In the genomic region with DNA sequence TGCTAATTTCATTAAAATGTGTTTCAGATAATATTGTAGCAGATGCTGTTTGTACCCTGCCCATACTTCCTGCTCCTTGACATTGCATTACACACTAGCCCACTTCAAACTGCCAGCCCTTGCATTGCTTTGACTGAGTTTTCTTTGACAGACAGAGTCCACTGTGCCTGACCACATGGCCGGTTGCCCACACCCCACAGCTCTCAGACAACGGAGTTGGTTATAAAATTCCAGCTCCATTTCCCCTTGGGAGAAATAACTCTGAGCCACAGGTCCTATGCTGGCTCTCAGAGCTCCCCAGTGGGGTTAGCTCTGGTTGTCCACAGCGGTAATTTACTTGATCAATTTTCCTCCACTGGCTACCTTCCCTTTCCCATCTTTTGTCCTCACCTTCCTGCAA, we compare ENCODE assay signal across 29 cellular contexts.
A peak's percentile ranks its signal among the peaks of the same experiment; 100 is the strongest.
DNase-seq lines count a peak whose midpoint lies in the region; ATAC-seq, FAIRE-seq and TF ChIP-seq lines count a peak whose summit lies in the region.
"Had no signal": no experiment of that assay in that cellular context is flagged by ENCODE, and none has a peak within 500 bp of the region (broad histone marks: within the 10 kb centered on the region; RNA-seq: fewer than 3 reads in every experiment).

No MANE protein-coding gene starts in this region.

- H3K27me3 ChIP-seq in bronchial epithelial cell (ENCODE audit: control insufficient read depth, insufficient read depth, low read length) (no peaks in the 10 kb centered on the region), spleen (replicated peaks in 1 of 7) (no peaks in the 10 kb centered on the region)
- H3K27me3 ChIP-seq: suprapubic skin had no signal

- ATAC-seq in HG03378 (IDR thresholded peaks at IDR 0.05; ENCODE audit: unreplicated experiment), result no peak
- ATAC-seq: activated T-helper 17 cell treated with anti-CD3 and anti-CD28 coated beads, Interleukin-2, amount 50 U/mL, for 72 hours; Right ventricle myocardium inferior; stimulated activated naive B cell treated with anti-CD40 and anti-IgM and Interleukin-4, amounts not matched to agents 10 μg/mL and 1 μg/mL and 100 μg/mL, for 72 hours had no signal

- TF ChIP-seq POLR2A in spleen (IDR thresholded peaks at IDR 0.05), result no peak

- 40 to 55% (median 44%) methylated on average over 3 of the region's 3 CpGs for WGBS in spleen, 5 donors

- TF ChIP-seq CTCF in bronchial epithelial cell (IDR thresholded peaks at IDR 0.05; ENCODE audit: insufficient read depth, low read length, severe bottlenecking), result no peak
- TF ChIP-seq CTCF in spleen (IDR thresholded peaks at IDR 0.05 in 8 of 11, conservative IDR thresholded peaks at IDR 0.05 in 3 of 11), result no peak

- intact Hi-C loops in spleen (cut with DNase I; ENCODE audit: low total_unique reads), result no loop called here

- no peak overlapping the region for H3K4me3 ChIP-seq in bronchial epithelial cell (ENCODE audit: low read depth, low read length)
- H3K4me3 ChIP-seq in spleen, result no peak overlapping the region
- H3K4me3 ChIP-seq: suprapubic skin had no signal

- H3K4me1 ChIP-seq in spleen, result peaks cover 0 to 11% (median 4%) of the 10 kb centered on the region in 6 donors

- H3K36me3 ChIP-seq in bronchial epithelial cell (ENCODE audit: control insufficient read depth, insufficient read depth, low read length) (no peaks in the 10 kb centered on the region), spleen (no peaks in the 10 kb centered on the region)
- H3K36me3 ChIP-seq: suprapubic skin had no signal

- no peak overlapping the region for H3K27ac ChIP-seq in spleen
- H3K27ac ChIP-seq: HL-60, suprapubic skin had no signal

- H3K9me3 ChIP-seq in spleen, result no peaks in the 10 kb centered on the region
- H3K9me3 ChIP-seq: suprapubic skin had no signal

- peak; percentile 18 for FAIRE-seq in bronchial epithelial cell (lab: Jason Lieb, UNC)
- FAIRE-seq: urothelium cell line had no signal

- DNase-seq in COLO829 (ENCODE audit: low spot score), result peak; percentile 24
- DNase-seq in LHCN-M2 (ENCODE audit: low read depth), result peak; percentile 91
- no peak for DNase-seq in bronchial epithelial cell (ENCODE audit: low read depth)
- DNase-seq in myocyte (ENCODE audit: low read depth), result peak; percentile 92
- no peak for DNase-seq in NCI-H345 (lab: John Stamatoyannopoulos, UW)
- no peak for DNase-seq in spleen
- DNase-seq: activated B cell treated with CpG ODN at 0.5 μM for 24 hours; activated CD4-positive, alpha-beta T cell treated with anti-CD3 and anti-CD28 coated beads, Interleukin-2, amount 50 U/mL, for 48 hours; activated CD8-positive, alpha-beta memory T cell treated with anti-CD3 and anti-CD28 coated beads, Interleukin-2, amount 50 U/mL, for 4 hours; anterior cingulate cortex; C1 segment of cervical spinal cord; central memory CD4-positive, alpha-beta T cell; dermis blood vessel endothelial cell; HCEC 1CT; kidney glomerular epithelial cell; mammary epithelial cell; NCI-H1417 treated with DMSO at 0.1 percent for 48 hours; NCI-H774; occipital lobe; retina; stimulated activated CD4-positive, alpha-beta T cell treated with anti-CD3 and anti-CD28 coated beads, Interleukin-4, amount 100 ng/mL, for 24 hours; stimulated activated naive B cell treated with anti-CD40 and anti-IgM and Interleukin-4, amounts not matched to agents 10 μg/mL and 1 μg/mL and 100 μg/mL, for 72 hours; SW 1271 had no signal

Comparison
In these comparisons a context has a peak if more than half of its experiments do, and no peak if none do; other contexts are left out.
1. DNase-seq: peak in COLO829 (single experiment), LHCN-M2 (single experiment) and myocyte (single experiment); none in bronchial epithelial cell (single experiment), NCI-H345 (single experiment) and spleen (single experiment).